8 cellular contexts compared by ENCODE assay signal in the genomic region with DNA sequence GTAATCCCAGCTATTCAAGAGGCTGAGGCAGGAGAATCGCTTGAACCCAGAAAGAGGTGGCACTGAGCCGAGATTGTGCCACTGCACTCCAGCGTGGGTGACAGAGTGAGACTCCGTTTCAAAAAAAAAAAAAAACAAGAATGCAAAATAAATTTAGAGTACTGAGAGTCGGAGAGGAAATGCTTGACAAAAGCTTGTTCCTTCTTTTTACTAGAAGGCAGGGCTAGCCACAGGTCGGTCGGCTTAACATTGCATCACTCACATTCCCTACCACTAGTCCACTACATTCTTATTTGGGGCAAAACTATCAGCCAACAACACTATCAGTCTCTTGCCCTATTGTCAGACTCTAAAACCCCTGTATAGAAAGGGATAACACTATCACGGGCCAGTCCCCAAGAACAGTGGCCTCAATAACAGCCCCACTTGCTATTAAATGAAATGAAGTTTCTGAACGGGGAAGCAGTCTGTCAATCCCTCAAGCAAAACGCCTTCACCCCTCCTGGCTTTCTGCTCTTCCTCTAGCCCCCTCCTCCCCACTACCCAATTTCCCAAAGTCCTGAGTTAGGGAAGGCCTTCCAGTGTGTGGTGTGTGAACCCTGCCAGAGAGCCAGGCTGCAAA. TPM values are rescaled to one million over a fixed set of nuclear protein-coding genes. Genes with fewer than 3 reads are reported as not detected.
DNase-seq lines count a peak whose midpoint lies in the region; ATAC-seq and TF ChIP-seq lines count a peak whose summit lies in the region.

No MANE protein-coding gene starts in this region.

- POLR2A ChIA-PET in PC-3 (lab: Charles Lee; ENCODE audit: unreplicated experiment), result interaction anchor here (0.7 kb wide), 1 partner anchor 31 kb away, joined by 18 read pairs; no protein-coding TSS in a partner anchor

- in situ Hi-C loops in GM13977 (cut with MboI; ENCODE audit: low pct_unique_long_range_greater_than_20kb, low sequenced_read_pairs, unreplicated experiment), result no loop called here

- H3K9me2 ChIP-seq in PC-3 (replicated peaks; ENCODE audit: low read length), result no peaks in the 10 kb centered on the region

- TF ChIP-seq CTCF in GM13977 (IDR thresholded peaks at IDR 0.05; ENCODE audit: extremely low read depth, insufficient read depth, missing control alignments) (no peak), PC-3 (conservative IDR thresholded peaks at IDR 0.05; ENCODE audit: low read depth, low read length) (no peak)

- H3K79me2 ChIP-seq in PC-3 (ENCODE audit: low read length), result peaks cover 34% of the 10 kb centered on the region

- H3K4me1 ChIP-seq in PC-3 (ENCODE audit: insufficient read depth, low read length) (peaks cover 22% of the 10 kb centered on the region), duodenal mucosa (ENCODE audit: control insufficient read depth in 1 of 2, insufficient read depth in 2 of 2, low read length in 2 of 2) (peaks cover 21 to 46% of the 10 kb centered on the region in 2 donors), muscle layer of colon (ENCODE audit: insufficient read depth, low read length) (peaks cover 37% of the 10 kb centered on the region)

- H3K9ac ChIP-seq in PC-3 (ENCODE audit: low read length) (peak overlapping the region; percentile 82), duodenal mucosa (ENCODE audit: low read depth in 1 of 2, low read length in 2 of 2) (peak overlapping the region; percentile 90 to 99), muscle layer of colon (ENCODE audit: low read length) (peak overlapping the region; percentile 94)

- no TSS peak for BruUV-seq in PC-3 (replicated peaks; lab: Mats Ljungman, UMichigan)

- H3K27ac ChIP-seq in PC-3 (ENCODE audit: low read length) (peak overlapping the region; percentile 81), duodenal mucosa (ENCODE audit: low read depth, low read length) (peak overlapping the region; percentile 94), muscle layer of colon (ENCODE audit: low read depth, low read length) (peak overlapping the region; percentile 100)

- no peaks in the 10 kb centered on the region for H3K27me3 ChIP-seq in PC-3 (ENCODE audit: low read length)
- H3K27me3 ChIP-seq in duodenal mucosa (ENCODE audit: control insufficient read depth in 1 of 2, insufficient read depth in 2 of 2, low read length in 2 of 2), result no peaks in the 10 kb centered on the region
- no peaks in the 10 kb centered on the region for H3K27me3 ChIP-seq in muscle layer of colon (ENCODE audit: control insufficient read depth in 1 of 2, insufficient read depth in 2 of 2, low read length in 2 of 2)

- intact Hi-C loops in PC-3 (cut with micrococcal nuclease), result loop anchor here (5.0 kb wide), 1 partner anchor 47 kb away; a partner anchor contains a TSS

- no peaks in the 10 kb centered on the region for H4K20me1 ChIP-seq in PC-3 (ENCODE audit: low read length)

- H3K4me2 ChIP-seq in PC-3 (ENCODE audit: low read length), result peak overlapping the region; percentile 94

- H3K9me3 ChIP-seq in PC-3 (ENCODE audit: low read length) (no peaks in the 10 kb centered on the region), duodenal mucosa (ENCODE audit: control insufficient read depth in 1 of 2, low read length in 2 of 2) (no peaks in the 10 kb centered on the region), muscle layer of colon (ENCODE audit: low read length) (no peaks in the 10 kb centered on the region)

- H3F3A ChIP-seq in PC-3 (ENCODE audit: low read length, unreplicated experiment), result no peaks in the 10 kb centered on the region

- H3K36me3 ChIP-seq in PC-3 (ENCODE audit: low read depth, low read length) (no peaks in the 10 kb centered on the region), duodenal mucosa (ENCODE audit: control insufficient read depth in 1 of 2, insufficient read depth in 2 of 2, low read length in 2 of 2) (peaks cover 4 to 7% of the 10 kb centered on the region in 2 donors), muscle layer of colon (ENCODE audit: insufficient read depth, low read length) (peaks cover 9% of the 10 kb centered on the region)

- H3K4me3 ChIP-seq in PC-3 (ENCODE audit: low read length), result peak overlapping the region; percentile 90
- H3K4me3 ChIP-seq in duodenal mucosa (ENCODE audit: low read depth in 1 of 2, low read length in 2 of 2), result peak overlapping the region; percentile 85 to 92
- H3K4me3 ChIP-seq in muscle layer of colon (ENCODE audit: low read depth in 1 of 2, low read length in 2 of 2), result peak overlapping the region; percentile 83 to 96

- ATAC-seq in PC-3, result no peak
- ATAC-seq in HG03095 (IDR thresholded peaks at IDR 0.05; ENCODE audit: unreplicated experiment), result no peak
- no peak for ATAC-seq in GM19324 (IDR thresholded peaks at IDR 0.05; ENCODE audit: low FRiP score, unreplicated experiment)
- no peak for ATAC-seq in HG02571 (IDR thresholded peaks at IDR 0.05; ENCODE audit: unreplicated experiment)

- peak overlapping the region; percentile 89 for H2AFZ ChIP-seq in PC-3 (ENCODE audit: low read length)

- DNase-seq in GM13977 (ENCODE audit: low spot score), result peak; percentile 29
- DNase-seq in PC-3, result peak; percentile 33
- DNase-seq in activated CD8-positive, alpha-beta memory T cell treated with anti-CD3 and anti-CD28 coated beads, Interleukin-2, amount 50 U/mL, for 48 hours, result no peak

- CTCF ChIA-PET in PC-3 (lab: Charles Lee), result interaction anchor here (0.6 kb wide), 2 partner anchors 14 to 118 kb away, joined by 3 read pairs; a partner anchor contains a TSS

RNA-seq across cellular contexts. Expression of a gene that starts 1.0 kb away (rescaled TPM):
- 43.9 and 52.1 TPM in 2 replicates for total RNA-seq in PC-3 (2014; rRNA removed)

RNA-seq across cellular contexts. Expression of a gene that starts 3.4 kb away (rescaled TPM):
- 91.6 and 98.6 TPM in 2 replicates for total RNA-seq in PC-3 (2014; rRNA removed)

RNA-seq across cellular contexts. Expression of a gene that starts 9.1 kb away (rescaled TPM):
- 0.18 TPM in 1 of 2 replicates, not detected in the other for total RNA-seq in PC-3 (2014; rRNA removed)

RNA-seq across cellular contexts. Expression of a gene that starts 31.4 kb away (rescaled TPM):
- 38.4 and 39.4 TPM in 2 replicates for total RNA-seq in PC-3 (2014; rRNA removed)

RNA-seq across cellular contexts. Expression of a gene that starts 37.5 kb away (rescaled TPM):
- 19.1 and 26.7 TPM in 2 replicates for total RNA-seq in PC-3 (2014; rRNA removed)
